8 cellular contexts compared by ENCODE assay signal in genomic region chr10:49187950-49188761, GRCh38. TPM values are rescaled to one million over a fixed set of nuclear protein-coding genes. Genes with fewer than 3 reads are reported as not detected.
A peak's percentile ranks its signal among the peaks of the same experiment; 100 is the strongest.
DNase-seq lines count a peak whose midpoint lies in the region; ATAC-seq and FAIRE-seq lines count a peak whose summit lies in the region.

Gene TMEM273, minus strand, starts transcription at chr10:49188391. Its CDS starts 55 bp downstream, at chr10:49188336.

- DNase-seq in stimulated activated CD4-positive, alpha-beta T cell treated with anti-CD3 and anti-CD28 coated beads, Interleukin-4, amount 100 ng/mL, for 24 hours, result peak; percentile 48
- no peak for DNase-seq in stimulated activated CD4-positive, alpha-beta T cell treated with anti-CD3 and anti-CD28 coated beads, Interleukin-1b, Interleukin-23, amount 100 ng/mL, for 48 hours
- DNase-seq in T-helper 17 cell, result no peak
- DNase-seq in frontal cortex (ENCODE audit: low spot score in 2 of 2), result peak; percentile 37 to 45
- DNase-seq in posterior vena cava (ENCODE audit: low spot score), result no peak
- DNase-seq in epidermal melanocyte (ENCODE audit: insufficient read length, low spot score), result no peak
- DNase-seq in stimulated activated CD4-positive, alpha-beta T cell treated with anti-CD3 and anti-CD28 coated beads, Interleukin-2, amount 100 ng/mL, for 48 hours, result no peak

- peaks cover 4% of the 10 kb centered on the region for H3K36me3 Mint-ChIP-seq in T-helper 17 cell (ENCODE audit: low read depth)

- no peaks in the 10 kb centered on the region for H3K9me3 ChIP-seq in T-helper 17 cell (ENCODE audit: control insufficient read depth, low read length, poor library complexity, severe bottlenecking)

- intact Hi-C loops in posterior vena cava (cut with DNase I), result no loop called here

- ATAC-seq in HG03097 (IDR thresholded peaks at IDR 0.05; ENCODE audit: low FRiP score, unreplicated experiment), result peak; percentile 70
- peak; percentile 71 for ATAC-seq in T-helper 17 cell

- H3K27ac Mint-ChIP-seq in T-helper 17 cell, result peak within 1 kb of the TSS; percentile 97

- FAIRE-seq in frontal cortex (lab: Jason Lieb, UNC), result no peak

- peaks cover 59% of the 10 kb centered on the region for H3K4me1 Mint-ChIP-seq in T-helper 17 cell

- peak within 1 kb of the TSS; percentile 94 for H3K4me3 Mint-ChIP-seq in T-helper 17 cell

- no peaks in the 10 kb centered on the region for H3K27me3 Mint-ChIP-seq in T-helper 17 cell

RNA-seq across cellular contexts. Expression of gene TMEM273, which starts in this region (rescaled TPM):
- total RNA-seq in T-helper 17 cell (10 to 100 TPM; 11.3 to 39.6 TPM), frontal cortex (2.4 TPM), posterior vena cava (10 to 100 TPM; 17.0 to 26.1 TPM)

Comparison
In these comparisons a context has a peak if more than half of its experiments do, and no peak if none do; other contexts are left out.
1. DNase-seq: peak in stimulated activated CD4-positive, alpha-beta T cell treated with anti-CD3 and anti-CD28 coated beads, Interleukin-4, amount 100 ng/mL, for 24 hours (single experiment) and frontal cortex (2 of 2); none in stimulated activated CD4-positive, alpha-beta T cell treated with anti-CD3 and anti-CD28 coated beads, Interleukin-1b, Interleukin-23, amount 100 ng/mL, for 48 hours (single experiment), T-helper 17 cell (0 of 3), posterior vena cava (single experiment), epidermal melanocyte (single experiment) and stimulated activated CD4-positive, alpha-beta T cell treated with anti-CD3 and anti-CD28 coated beads, Interleukin-2, amount 100 ng/mL, for 48 hours (0 of 2).